Comparison of ENCODE assay signal across 30 cellular contexts in the genomic region with DNA sequence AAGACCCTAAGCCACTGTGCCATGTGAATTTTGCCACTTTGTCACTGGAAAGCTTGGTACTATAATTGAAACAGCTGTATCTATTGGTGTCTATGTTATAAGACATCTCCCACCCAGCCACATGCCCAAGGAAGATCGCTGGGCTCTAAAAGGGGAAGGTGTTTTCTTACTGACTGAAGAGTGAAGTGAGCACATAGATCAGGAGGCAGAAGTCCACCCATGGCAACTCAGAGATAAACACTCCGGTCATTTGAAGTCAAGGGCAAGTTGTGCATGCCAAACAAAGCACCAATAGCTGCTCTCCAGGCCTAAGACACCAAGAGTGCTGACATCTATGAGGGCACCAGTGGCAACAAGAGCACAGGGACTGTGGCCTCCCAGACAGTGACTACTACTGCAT.
"Had no signal": no experiment of that assay in that cellular context is flagged by ENCODE, and none has a peak within 500 bp of the region (broad histone marks: within the 10 kb centered on the region; RNA-seq: fewer than 3 reads in every experiment).

No MANE protein-coding gene starts in this region.

- ATAC-seq: activated CD8-positive, alpha-beta T cell treated with anti-CD3 and anti-CD28 coated beads for 36 hours; activated T-cell treated with anti-CD3 and anti-CD28 coated beads, Interleukin-2, amount 50 U/mL, for 4 hours; activated T-helper 17 cell treated with anti-CD3 and anti-CD28 coated beads, Interleukin-2, amount 50 U/mL, for 72 hours; effector memory CD8-positive, alpha-beta T cell; left colon; stimulated activated effector memory CD8-positive, alpha-beta T cell treated with anti-CD3 and anti-CD28 coated beads, Interleukin-12 subunit alpha, Interleukin-12 subunit beta, amount 100 ng/mL, for 72 hours had no signal

- H3K36me3 ChIP-seq: brain microvascular endothelial cell, heart left ventricle, neutrophil, ovary, prostate gland, sigmoid colon, vagina had no signal

- H3K9me3 ChIP-seq: heart left ventricle, neutrophil, ovary, prostate gland, sigmoid colon, vagina had no signal

- H3K4me3 Mint-ChIP-seq: activated B cell treated with CpG ODN at 0.5 μM for 24 hours; activated CD8-positive, alpha-beta T cell treated with anti-CD3 and anti-CD28 coated beads for 36 hours; activated T-cell treated with anti-CD3 and anti-CD28 coated beads, Interleukin-2, amount 50 U/mL, for 4 hours; activated T-helper 17 cell treated with anti-CD3 and anti-CD28 coated beads, Interleukin-2, amount 50 U/mL, for 72 hours; effector memory CD8-positive, alpha-beta T cell; immature natural killer cell; nephron progenitor cell; stimulated activated effector memory CD8-positive, alpha-beta T cell treated with anti-CD3 and anti-CD28 coated beads, Interleukin-12 subunit alpha, Interleukin-12 subunit beta, amount 100 ng/mL, for 72 hours; stimulated activated naive CD8-positive, alpha-beta T cell treated with anti-CD3 and anti-CD28 coated beads, Interleukin-15, Interleukin-2, amounts not matched to agents 100 ng/mL and 50 ng/mL, for 24 hours; type B pancreatic cell had no signal

- H3K27me3 ChIP-seq: brain microvascular endothelial cell, heart left ventricle, neutrophil, ovary, sigmoid colon, vagina had no signal

- H3K4me1 Mint-ChIP-seq: activated B cell treated with CpG ODN at 0.5 μM for 24 hours; activated T-helper 17 cell treated with anti-CD3 and anti-CD28 coated beads, Interleukin-2, amount 50 U/mL, for 72 hours; immature natural killer cell; nephron progenitor cell; stimulated activated effector memory CD8-positive, alpha-beta T cell treated with anti-CD3 and anti-CD28 coated beads, Interleukin-12 subunit alpha, Interleukin-12 subunit beta, amount 100 ng/mL, for 72 hours had no signal

- H3K27ac ChIP-seq: brain microvascular endothelial cell, heart left ventricle, neutrophil, ovary, prostate gland, sigmoid colon, vagina had no signal

- H3K9me3 Mint-ChIP-seq: activated CD8-positive, alpha-beta T cell treated with anti-CD3 and anti-CD28 coated beads for 36 hours; activated T-cell treated with anti-CD3 and anti-CD28 coated beads, Interleukin-2, amount 50 U/mL, for 4 hours; activated T-helper 17 cell treated with anti-CD3 and anti-CD28 coated beads, Interleukin-2, amount 50 U/mL, for 72 hours; effector memory CD8-positive, alpha-beta T cell; stimulated activated effector memory CD8-positive, alpha-beta T cell treated with anti-CD3 and anti-CD28 coated beads, Interleukin-12 subunit alpha, Interleukin-12 subunit beta, amount 100 ng/mL, for 72 hours had no signal

- H3K36me3 Mint-ChIP-seq: immature natural killer cell; stimulated activated effector memory CD8-positive, alpha-beta T cell treated with anti-CD3 and anti-CD28 coated beads, Interleukin-12 subunit alpha, Interleukin-12 subunit beta, amount 100 ng/mL, for 72 hours; type B pancreatic cell had no signal

- DNase-seq: activated B cell treated with CpG ODN at 0.5 μM for 24 hours; activated CD4-positive, alpha-beta T cell treated with anti-CD3 and anti-CD28 coated beads, Interleukin-2, amount 50 U/mL, for 1 hour; activated CD8-positive, alpha-beta T cell treated with anti-CD3 and anti-CD28 coated beads for 36 hours; activated gamma-delta T cell treated with Interleukin-2 at 50 U/mL for 16 hours; activated naive CD4-positive, alpha-beta T cell treated with anti-CD3 and anti-CD28 coated beads, Interleukin-2, amount 50 U/mL, for 16 hours; activated T-cell treated with anti-CD3 and anti-CD28 coated beads, Interleukin-2, amount 50 U/mL, for 4 hours; amniotic stem cell; brain microvascular endothelial cell; cortex of kidney; effector memory CD8-positive, alpha-beta T cell; erythroblast; heart left ventricle; hypothalamus; immature natural killer cell; kidney; left colon; mammary epithelial cell; nephron progenitor cell; ovary; sigmoid colon; small intestine; stimulated activated CD4-positive, alpha-beta T cell treated with anti-CD3 and anti-CD28 coated beads, Interleukin-4, amount 100 ng/mL, for 24 hours; T-helper 9 cell had no signal

- H3K4me1 ChIP-seq: prostate gland, sigmoid colon, vagina had no signal

- H3K27ac Mint-ChIP-seq: activated B cell treated with CpG ODN at 0.5 μM for 24 hours; activated CD8-positive, alpha-beta T cell treated with anti-CD3 and anti-CD28 coated beads for 36 hours; activated T-helper 17 cell treated with anti-CD3 and anti-CD28 coated beads, Interleukin-2, amount 50 U/mL, for 72 hours; effector memory CD8-positive, alpha-beta T cell; immature natural killer cell; nephron progenitor cell; stimulated activated effector memory CD8-positive, alpha-beta T cell treated with anti-CD3 and anti-CD28 coated beads, Interleukin-12 subunit alpha, Interleukin-12 subunit beta, amount 100 ng/mL, for 72 hours; stimulated activated naive CD8-positive, alpha-beta T cell treated with anti-CD3 and anti-CD28 coated beads, Interleukin-15, Interleukin-2, amounts not matched to agents 100 ng/mL and 50 ng/mL, for 24 hours; type B pancreatic cell had no signal

- H3K27me3 Mint-ChIP-seq: activated B cell treated with CpG ODN at 0.5 μM for 24 hours; activated CD8-positive, alpha-beta T cell treated with anti-CD3 and anti-CD28 coated beads for 36 hours; stimulated activated naive CD8-positive, alpha-beta T cell treated with anti-CD3 and anti-CD28 coated beads, Interleukin-15, Interleukin-2, amounts not matched to agents 100 ng/mL and 50 ng/mL, for 24 hours; type B pancreatic cell had no signal

- H3K4me3 ChIP-seq: heart left ventricle, ovary, prostate gland, sigmoid colon, vagina had no signal
